ENCODE assay signal across 9 cellular contexts in the genomic region with DNA sequence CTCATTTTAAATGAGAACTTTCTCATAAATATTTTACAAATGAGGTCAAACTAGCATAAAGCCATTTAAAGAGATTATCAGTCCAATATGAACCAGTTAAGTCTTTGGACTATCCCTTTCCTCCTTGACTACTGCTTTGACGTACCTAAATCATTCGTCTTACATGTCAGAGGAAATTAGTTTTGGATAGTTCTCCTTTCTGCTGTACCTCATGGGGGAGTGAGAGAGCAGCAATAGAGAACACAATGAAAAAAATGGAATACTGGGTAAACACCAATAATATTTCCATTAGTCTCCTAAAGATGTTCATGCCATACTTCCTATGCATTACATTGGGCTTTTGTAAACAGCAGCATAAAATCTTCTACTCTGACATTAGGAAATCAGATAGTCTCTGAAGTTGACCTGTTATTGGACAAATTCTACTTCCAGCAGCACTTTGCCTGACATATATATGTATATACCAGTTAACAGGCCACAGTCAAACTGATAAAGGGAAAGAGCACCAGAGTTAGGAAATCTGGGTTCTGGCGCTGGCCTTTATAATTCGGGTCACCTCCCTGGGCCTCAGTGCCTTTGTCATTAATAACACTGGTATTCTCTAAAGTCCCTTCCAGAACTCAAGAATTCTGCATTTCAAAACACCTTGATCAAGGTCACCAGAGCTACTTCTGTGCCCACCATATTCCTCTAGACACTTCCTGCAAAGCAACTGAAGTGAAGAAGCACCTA. TPM values are rescaled to one million over a fixed set of nuclear protein-coding genes. Genes with fewer than 3 reads are reported as not detected.
DNase-seq lines count a peak whose midpoint lies in the region; ATAC-seq, FAIRE-seq and TF ChIP-seq lines count a peak whose summit lies in the region.
"Had no signal": no experiment of that assay in that cellular context is flagged by ENCODE, and none has a peak within 500 bp of the region (broad histone marks: within the 10 kb centered on the region; RNA-seq: fewer than 3 reads in every experiment).

No MANE protein-coding gene starts in this region.

- TF ChIP-seq CTCF in GM12864 (IDR thresholded peaks at IDR 0.05; ENCODE audit: low read depth, low read length, missing control alignments) (peak; percentile 30), NB4 (IDR thresholded peaks at IDR 0.05; ENCODE audit: low read depth, low read length) (peak; percentile 2), epithelial cell of proximal tubule (conservative IDR thresholded peaks at IDR 0.05; ENCODE audit: low read depth, low read length) (peak; percentile 62)

- ATAC-seq in GM19328 (IDR thresholded peaks at IDR 0.05; ENCODE audit: unreplicated experiment) = no peak
- no peak for ATAC-seq in HG03432 (IDR thresholded peaks at IDR 0.05; ENCODE audit: unreplicated experiment)

- no peak for DNase-seq in GM12864 (ENCODE audit: low read depth)
- peak; percentile 16 for DNase-seq in NB4 (ENCODE audit: low read depth)
- no peak for DNase-seq in epithelial cell of proximal tubule (ENCODE audit: low read depth)
- DNase-seq in renal cortical epithelial cell (ENCODE audit: low read depth) = peak; percentile 31
- no peak for DNase-seq in GOT3 (lab: John Stamatoyannopoulos, UW)
- no peak for DNase-seq in frontal cortex (ENCODE audit: low spot score in 2 of 2)
- DNase-seq: activated naive CD4-positive, alpha-beta T cell had no signal

- FAIRE-seq in frontal cortex (lab: Jason Lieb, UNC) = no peak

- H3K4me3 ChIP-seq in GM12864 (ENCODE audit: low read depth, low read length) (no peak overlapping the region), NB4 (ENCODE audit: low read depth, low read length) (no peak overlapping the region), epithelial cell of proximal tubule (ENCODE audit: low read depth, low read length) (no peak overlapping the region)

- no peak for TF ChIP-seq POLR2A in NB4 (IDR thresholded peaks at IDR 0.05; ENCODE audit: extremely low read depth, insufficient read length)

RNA-seq across cellular contexts. Expression of gene TIMMDC1, which starts 26.8 kb away (rescaled TPM):
- total RNA-seq in epithelial cell of proximal tubule = 72.2 and 85.3 TPM in 2 replicates
- 57.7 and 79.2 TPM in 2 replicates for total RNA-seq in renal cortical epithelial cell
- total RNA-seq in frontal cortex = 31.0 TPM

RNA-seq across cellular contexts. Expression of gene CD80, which starts 34.3 kb away (rescaled TPM):
- not detected in 2 replicates for total RNA-seq in epithelial cell of proximal tubule
- not detected in 2 replicates for total RNA-seq in renal cortical epithelial cell
- not detected for total RNA-seq in frontal cortex

RNA-seq across cellular contexts. Expression of gene ADPRH, which starts 54.2 kb away (rescaled TPM):
- total RNA-seq in epithelial cell of proximal tubule = 6.0 and 7.5 TPM in 2 replicates
- total RNA-seq in renal cortical epithelial cell = 6.6 and 7.8 TPM in 2 replicates
- 1.2 TPM for total RNA-seq in frontal cortex

RNA-seq across cellular contexts. Expression of gene POGLUT1, which starts 56.3 kb away (rescaled TPM):
- total RNA-seq in epithelial cell of proximal tubule (7.2 and 10.8 TPM in 2 replicates), renal cortical epithelial cell (14.8 and 25.2 TPM in 2 replicates), frontal cortex (15.1 TPM)

Comparison
In these comparisons a context has a peak if more than half of its experiments do, and no peak if none do; other contexts are left out.
1. DNase-seq: peak in NB4 (single experiment) and renal cortical epithelial cell (single experiment); none in GM12864 (single experiment), epithelial cell of proximal tubule (single experiment), GOT3 (single experiment) and frontal cortex (0 of 2).
2. CTCF ChIP-seq: peak in every context shown above with its lines; median percentile 62 in epithelial cell of proximal tubule; 30 in GM12864; 2 in NB4.